In genomic region chr3:48492461-48493202, GRCh38 we compare ENCODE assay signal across 1 cellular context.
A peak's percentile ranks its signal among the peaks of the same experiment; 100 is the strongest.
TF ChIP-seq lines count a peak whose summit lies in the region.

No MANE protein-coding gene starts in this region.

TF ChIP-seq in GM12878, 131 proteins besides CTCF, POLR2A, EP300 and RAD21:
- peak; percentile 81 for TF ChIP-seq ATF7 (IDR thresholded peaks at IDR 0.05; ENCODE audit: low read depth)
- TF ChIP-seq POU2F2 (IDR thresholded peaks at IDR 0.05; ENCODE audit: borderline replicate concordance, low read depth, low read length), result no peak
- TF ChIP-seq NBN (IDR thresholded peaks at IDR 0.05), result 0 out of 2 replicates have a peak, but pooled peaks have one; percentile 45
- TF ChIP-seq MTA3 (IDR thresholded peaks at IDR 0.05; ENCODE audit: borderline replicate concordance, low read length), result no peak
- TF ChIP-seq, protein P1, sequence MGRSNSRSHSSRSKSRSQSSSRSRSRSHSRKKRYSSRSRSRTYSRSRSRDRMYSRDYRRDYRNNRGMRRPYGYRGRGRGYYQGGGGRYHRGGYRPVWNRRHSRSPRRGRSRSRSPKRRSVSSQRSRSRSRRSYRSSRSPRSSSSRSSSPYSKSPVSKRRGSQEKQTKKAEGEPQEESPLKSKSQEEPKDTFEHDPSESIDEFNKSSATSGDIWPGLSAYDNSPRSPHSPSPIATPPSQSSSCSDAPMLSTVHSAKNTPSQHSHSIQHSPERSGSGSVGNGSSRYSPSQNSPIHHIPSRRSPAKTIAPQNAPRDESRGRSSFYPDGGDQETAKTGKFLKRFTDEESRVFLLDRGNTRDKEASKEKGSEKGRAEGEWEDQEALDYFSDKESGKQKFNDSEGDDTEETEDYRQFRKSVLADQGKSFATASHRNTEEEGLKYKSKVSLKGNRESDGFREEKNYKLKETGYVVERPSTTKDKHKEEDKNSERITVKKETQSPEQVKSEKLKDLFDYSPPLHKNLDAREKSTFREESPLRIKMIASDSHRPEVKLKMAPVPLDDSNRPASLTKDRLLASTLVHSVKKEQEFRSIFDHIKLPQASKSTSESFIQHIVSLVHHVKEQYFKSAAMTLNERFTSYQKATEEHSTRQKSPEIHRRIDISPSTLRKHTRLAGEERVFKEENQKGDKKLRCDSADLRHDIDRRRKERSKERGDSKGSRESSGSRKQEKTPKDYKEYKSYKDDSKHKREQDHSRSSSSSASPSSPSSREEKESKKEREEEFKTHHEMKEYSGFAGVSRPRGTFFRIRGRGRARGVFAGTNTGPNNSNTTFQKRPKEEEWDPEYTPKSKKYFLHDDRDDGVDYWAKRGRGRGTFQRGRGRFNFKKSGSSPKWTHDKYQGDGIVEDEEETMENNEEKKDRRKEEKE (IDR thresholded peaks at IDR 0.05), result no peak
- peak; percentile 47; the same call in 1 of the 2 replicates for TF ChIP-seq MTA2 (IDR thresholded peaks at IDR 0.05; ENCODE audit: low read depth)
- no peak for TF ChIP-seq KLF5 (IDR thresholded peaks at IDR 0.05; ENCODE audit: partially characterized antibody)
- TF ChIP-seq TAF1 (IDR thresholded peaks at IDR 0.05; ENCODE audit: borderline replicate concordance, low read depth, low read length), result no peak
- TF ChIP-seq RB1 (IDR thresholded peaks at IDR 0.05; ENCODE audit: borderline replicate concordance), result no peak
- TF ChIP-seq KDM1A (IDR thresholded peaks at IDR 0.05; ENCODE audit: borderline replicate concordance), result no peak
- no peak for TF ChIP-seq NKRF (conservative IDR thresholded peaks at IDR 0.05)
- no peak for TF ChIP-seq PAX5 (IDR thresholded peaks at IDR 0.05; ENCODE audit: borderline replicate concordance, low read depth, low read length)
- TF ChIP-seq, protein P2, sequence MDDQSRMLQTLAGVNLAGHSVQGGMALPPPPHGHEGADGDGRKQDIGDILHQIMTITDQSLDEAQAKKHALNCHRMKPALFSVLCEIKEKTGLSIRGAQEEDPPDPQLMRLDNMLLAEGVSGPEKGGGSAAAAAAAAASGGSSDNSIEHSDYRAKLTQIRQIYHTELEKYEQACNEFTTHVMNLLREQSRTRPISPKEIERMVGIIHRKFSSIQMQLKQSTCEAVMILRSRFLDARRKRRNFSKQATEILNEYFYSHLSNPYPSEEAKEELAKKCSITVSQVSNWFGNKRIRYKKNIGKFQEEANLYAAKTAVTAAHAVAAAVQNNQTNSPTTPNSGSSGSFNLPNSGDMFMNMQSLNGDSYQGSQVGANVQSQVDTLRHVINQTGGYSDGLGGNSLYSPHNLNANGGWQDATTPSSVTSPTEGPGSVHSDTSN (IDR thresholded peaks at IDR 0.05; ENCODE audit: insufficient replicate concordance, low read depth, low read length), result no peak
- peak; percentile 89 for TF ChIP-seq SPI1 (IDR thresholded peaks at IDR 0.05; ENCODE audit: borderline replicate concordance, insufficient read depth, low read depth, low read length)
- TF ChIP-seq ZNF207 (IDR thresholded peaks at IDR 0.05; ENCODE audit: borderline replicate concordance), result no peak
- peak; percentile 61 for TF ChIP-seq RELB (IDR thresholded peaks at IDR 0.05; ENCODE audit: low read depth)
- TF ChIP-seq ZNF217 (IDR thresholded peaks at IDR 0.05), result no peak
- TF ChIP-seq CREB1 (IDR thresholded peaks at IDR 0.05; ENCODE audit: low read depth), result no peak
- TF ChIP-seq CHD2 (IDR thresholded peaks at IDR 0.05; ENCODE audit: borderline replicate concordance, low read depth, low read length), result no peak
- no peak for TF ChIP-seq RBBP5 (conservative IDR thresholded peaks at IDR 0.05)
- TF ChIP-seq EED (IDR thresholded peaks at IDR 0.05; ENCODE audit: low read depth), result peak; percentile 77
- no peak for TF ChIP-seq SMAD5 (IDR thresholded peaks at IDR 0.05; ENCODE audit: low read depth)
- no peak for TF ChIP-seq NFXL1 (IDR thresholded peaks at IDR 0.05; ENCODE audit: borderline replicate concordance)
- TF ChIP-seq JUND (IDR thresholded peaks at IDR 0.05; ENCODE audit: low read depth, low read length), result no peak
- TF ChIP-seq MYC (IDR thresholded peaks at IDR 0.05; ENCODE audit: insufficient read depth, insufficient read length, insufficient replicate concordance, low read length, severe bottlenecking), result no peak
- TF ChIP-seq SKIL (IDR thresholded peaks at IDR 0.05; ENCODE audit: low read depth, poor library complexity, severe bottlenecking), result no peak
- no peak for TF ChIP-seq HCFC1 (IDR thresholded peaks at IDR 0.05; ENCODE audit: low read length)
- TF ChIP-seq FOXK2 (IDR thresholded peaks at IDR 0.05), result no peak
- TF ChIP-seq RCOR1 (conservative IDR thresholded peaks at IDR 0.05; ENCODE audit: low read depth, low read length), result no peak
- no peak for TF ChIP-seq STAT3 (IDR thresholded peaks at IDR 0.05; ENCODE audit: low read depth, low read length)
- TF ChIP-seq TCF7 (IDR thresholded peaks at IDR 0.05; ENCODE audit: borderline replicate concordance), result no peak
- TF ChIP-seq IKZF2 (IDR thresholded peaks at IDR 0.05), result peak; percentile 69 to 70
- no peak for TF ChIP-seq SRF (IDR thresholded peaks at IDR 0.05; ENCODE audit: low read depth in 2 of 2, low read length in 2 of 2)
- TF ChIP-seq IKZF1 (conservative IDR thresholded peaks at IDR 0.05), result peak; percentile 61
- TF ChIP-seq SREBF2 (IDR thresholded peaks at IDR 0.05; ENCODE audit: low read length), result no peak
- no peak for TF ChIP-seq E4F1 (IDR thresholded peaks at IDR 0.05; ENCODE audit: borderline replicate concordance, partially characterized antibody)
- TF ChIP-seq TCF12 (IDR thresholded peaks at IDR 0.05; ENCODE audit: low read depth, low read length), result no peak
- no peak for TF ChIP-seq NRF1 (conservative IDR thresholded peaks at IDR 0.05; ENCODE audit: low read depth, low read length)
- TF ChIP-seq YY1 (IDR thresholded peaks at IDR 0.05; ENCODE audit: low read depth, low read length), result 0 out of 2 replicates have a peak, but pooled peaks have one; percentile 17
- no peak for TF ChIP-seq NR2C1 (IDR thresholded peaks at IDR 0.05)
- no peak for TF ChIP-seq SIN3A (IDR thresholded peaks at IDR 0.05; ENCODE audit: low read depth, low read length)
- no peak for TF ChIP-seq PRDM15 (CRISPR knock-in tag; IDR thresholded peaks at IDR 0.05)
- TF ChIP-seq CEBPB (IDR thresholded peaks at IDR 0.05; ENCODE audit: borderline replicate concordance in 1 of 2, low read depth in 2 of 2, low read length in 2 of 2), result no peak
- no peak for TF ChIP-seq ZNF24 (IDR thresholded peaks at IDR 0.05)
- no peak for TF ChIP-seq DPF2 (IDR thresholded peaks at IDR 0.05)
